1 cellular context compared by ENCODE assay signal in the genomic region with DNA sequence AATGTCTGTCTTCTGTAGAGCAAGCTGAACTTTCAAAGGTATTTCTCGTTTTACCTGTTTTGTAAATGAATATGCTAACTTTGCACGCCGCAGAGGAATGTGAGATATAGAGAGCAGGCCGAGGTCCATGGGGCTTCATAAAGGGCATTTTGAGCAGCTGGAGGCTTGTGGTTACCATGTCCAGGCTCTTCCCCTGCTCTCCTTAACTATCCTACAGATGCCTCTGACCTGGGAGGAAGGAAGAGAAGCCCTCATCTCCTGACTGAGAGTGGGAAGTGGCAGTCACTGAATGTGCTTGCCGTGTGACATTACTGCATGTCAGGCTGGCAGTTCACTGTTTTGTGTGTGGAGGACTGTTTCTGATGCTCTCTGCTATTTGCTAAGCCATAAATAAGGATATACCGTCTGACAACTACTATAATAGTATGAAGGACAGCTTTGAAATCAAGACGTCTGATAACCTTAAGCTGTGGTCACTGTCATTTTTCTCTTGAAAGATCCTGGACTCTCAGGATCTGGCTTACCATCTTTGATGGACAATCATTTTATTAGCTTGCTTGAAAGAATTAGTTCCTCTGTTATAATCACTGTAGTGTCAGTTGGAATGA.
TF ChIP-seq lines count a peak whose summit lies in the region.

No MANE protein-coding gene starts in this region.

TF ChIP-seq in H1, 55 proteins besides CTCF, POLR2A, EP300 and RAD21:
- TF ChIP-seq JUN (IDR thresholded peaks at IDR 0.05; ENCODE audit: low read depth, low read length): no peak
- TF ChIP-seq RBBP5 (IDR thresholded peaks at IDR 0.05; ENCODE audit: borderline replicate concordance, low read depth, low read length): no peak
- no peak for TF ChIP-seq SP2 (IDR thresholded peaks at IDR 0.05; ENCODE audit: low read length)
- TF ChIP-seq POU5F1 (IDR thresholded peaks at IDR 0.05; ENCODE audit: low read depth, low read length): no peak
- no peak for TF ChIP-seq SIN3A (conservative IDR thresholded peaks at IDR 0.05 in 1 of 2, IDR thresholded peaks at IDR 0.05 in 1 of 2; ENCODE audit: low read depth in 1 of 2, low read length in 2 of 2)
- TF ChIP-seq YY1 (IDR thresholded peaks at IDR 0.05; ENCODE audit: low read depth, low read length): no peak
- no peak for TF ChIP-seq EZH2 (IDR thresholded peaks at IDR 0.05; ENCODE audit: low read depth, low read length, severe bottlenecking)
- TF ChIP-seq EGR1 (IDR thresholded peaks at IDR 0.05; ENCODE audit: borderline replicate concordance, low read depth, low read length): no peak
- no peak for TF ChIP-seq ZNF274 (IDR thresholded peaks at IDR 0.05; ENCODE audit: borderline replicate concordance, extremely low read depth, low read length)
- no peak for TF ChIP-seq BCL11A (IDR thresholded peaks at IDR 0.05; ENCODE audit: low read depth in 2 of 2, low read length in 2 of 2)
- TF ChIP-seq BRCA1 (IDR thresholded peaks at IDR 0.05; ENCODE audit: low read depth, low read length): no peak
